Comparison of ENCODE assay signal across 8 cellular contexts in genomic region chr4:153486281-153487151, GRCh38. TPM values are rescaled to one million over a fixed set of nuclear protein-coding genes. Genes with fewer than 3 reads are reported as not detected.
DNase-seq lines count a peak whose midpoint lies in the region; ATAC-seq and TF ChIP-seq lines count a peak whose summit lies in the region.

No MANE protein-coding gene starts in this region.

- H3K9me3 Mint-ChIP-seq in neural progenitor cell, result no peaks in the 10 kb centered on the region

- H3K27me3 ChIP-seq in OCI-LY3 (ENCODE audit: low read depth, low read length) (no peaks in the 10 kb centered on the region), neural progenitor cell (no peaks in the 10 kb centered on the region)

- H4K20me1 ChIP-seq in OCI-LY3 (ENCODE audit: insufficient read depth, low read length) (peaks cover 95% of the 10 kb centered on the region), neural progenitor cell (ENCODE audit: low read depth) (peaks cover 48% of the 10 kb centered on the region)

- no peaks in the 10 kb centered on the region for H3K27me3 Mint-ChIP-seq in neural progenitor cell (ENCODE audit: insufficient read depth, low read depth)

- H3K79me2 ChIP-seq in OCI-LY3 (ENCODE audit: low read length) (peaks cover 99% of the 10 kb centered on the region), neural progenitor cell (ENCODE audit: low read depth) (peaks cover 19% of the 10 kb centered on the region)

- peaks cover 4% of the 10 kb centered on the region for H3K36me3 Mint-ChIP-seq in neural progenitor cell

- H3K4me3 ChIP-seq in GM12865 (ENCODE audit: low read depth, low read length) (peak overlapping the region; percentile 93), OCI-LY3 (ENCODE audit: low read length) (peak overlapping the region; percentile 56; the same call in 1 of the 2 replicates), neural progenitor cell (no peak overlapping the region)

- peak overlapping the region; percentile 78 for H3K4me2 ChIP-seq in OCI-LY3 (ENCODE audit: low read length)
- peak overlapping the region; percentile 11 for H3K4me2 ChIP-seq in neural progenitor cell

- H2AFZ ChIP-seq in OCI-LY3 (ENCODE audit: low read depth, low read length) (no peak overlapping the region), neural progenitor cell (replicated peaks) (no peak overlapping the region)

- peaks cover 63% of the 10 kb centered on the region for H3K4me1 ChIP-seq in OCI-LY3 (ENCODE audit: low read length)
- peaks cover 38% of the 10 kb centered on the region for H3K4me1 ChIP-seq in neural progenitor cell

- H3K4me3 Mint-ChIP-seq in neural progenitor cell, result no peak overlapping the region

- ATAC-seq in HG03521 (IDR thresholded peaks at IDR 0.05; ENCODE audit: unreplicated experiment) (no peak), GM18873 (IDR thresholded peaks at IDR 0.05; ENCODE audit: low FRiP score, unreplicated experiment) (no peak)

- no peaks in the 10 kb centered on the region for H3K9me3 ChIP-seq in OCI-LY3 (ENCODE audit: insufficient read depth, low read length)
- H3K9me3 ChIP-seq in neural progenitor cell (ENCODE audit: low read depth), result no peaks in the 10 kb centered on the region

- H3F3A ChIP-seq in neural progenitor cell (ENCODE audit: low read depth), result peaks cover 12% of the 10 kb centered on the region

- H3K4me1 Mint-ChIP-seq in neural progenitor cell, result peaks cover 42% of the 10 kb centered on the region

- peaks cover 53% of the 10 kb centered on the region for H3K36me3 ChIP-seq in OCI-LY3 (replicated peaks; ENCODE audit: low read depth, low read length)
- no peaks in the 10 kb centered on the region for H3K36me3 ChIP-seq in neural progenitor cell

- H3K27ac Mint-ChIP-seq in neural progenitor cell, result no peak overlapping the region

- 0 out of 2 replicates have a peak overlapping the region, but pooled peaks have one; percentile 70 for H3K27ac ChIP-seq in OCI-LY3 (ENCODE audit: low read length)
- no peak overlapping the region for H3K27ac ChIP-seq in neural progenitor cell

- peak; percentile 79 for DNase-seq in GM12865 (ENCODE audit: low read depth)
- DNase-seq in dedifferentiated amniotic fluid mesenchymal stem cell (ENCODE audit: extremely low spot score), result peak; percentile 85
- DNase-seq in neural progenitor cell (ENCODE audit: low spot score), result peak; percentile 36
- no peak for DNase-seq in GM10266 (ENCODE audit: extremely low spot score)
- no peak for DNase-seq in NOMO-1 treated with DMSO at 0.1 percent for 48 hours (lab: John Stamatoyannopoulos, UW; ENCODE audit: unreplicated experiment)

- H3K9ac ChIP-seq in OCI-LY3 (ENCODE audit: low read length), result no peak overlapping the region
- H3K9ac ChIP-seq in neural progenitor cell, result no peak overlapping the region

- TF ChIP-seq CTCF in GM12865 (IDR thresholded peaks at IDR 0.05; ENCODE audit: insufficient read depth, low read depth, low read length, missing control alignments) (no peak), OCI-LY3 (IDR thresholded peaks at IDR 0.05; ENCODE audit: low read depth, low read length) (no peak), neural progenitor cell (IDR thresholded peaks at IDR 0.05) (no peak), GM10266 (IDR thresholded peaks at IDR 0.05; ENCODE audit: control insufficient read depth, insufficient read depth, low read depth, missing control alignments) (no peak)

RNA-seq across cellular contexts. Expression of gene TMEM131L, which starts 20.4 kb away (rescaled TPM):
- total RNA-seq in neural progenitor cell (ENCODE audit: low replicate concordance), result 13.7 and 14.8 TPM in 2 replicates

Comparison
In these comparisons a context has a peak if more than half of its experiments do, and no peak if none do; other contexts are left out.
1. DNase-seq: peak in GM12865 (single experiment), dedifferentiated amniotic fluid mesenchymal stem cell (single experiment) and neural progenitor cell (single experiment); none in GM10266 (single experiment) and NOMO-1 treated with DMSO at 0.1 percent for 48 hours (single experiment).